11 cellular contexts compared by ENCODE assay signal in the genomic region with DNA sequence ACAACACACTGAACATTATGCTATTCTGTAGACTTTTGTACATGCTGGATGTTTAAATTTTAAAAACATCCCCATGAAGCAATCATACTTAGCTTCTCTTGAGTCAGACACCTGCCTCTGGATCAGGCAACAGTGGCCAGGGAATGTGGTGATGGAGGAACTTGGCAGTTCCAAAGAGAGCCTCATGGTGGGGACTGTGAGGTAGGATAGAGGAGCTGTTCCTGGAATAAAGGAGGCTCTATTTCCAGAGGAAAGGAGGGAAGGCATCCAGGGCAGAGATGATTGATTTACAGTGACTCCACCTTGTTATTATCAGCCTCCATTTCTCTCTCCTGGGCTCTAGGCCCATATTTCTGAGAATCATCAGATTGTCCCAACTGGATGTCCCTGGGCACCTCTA. TPM values are rescaled to one million over a fixed set of nuclear protein-coding genes. Genes with fewer than 3 reads are reported as not detected.
DNase-seq lines count a peak whose midpoint lies in the region; ATAC-seq and TF ChIP-seq lines count a peak whose summit lies in the region.
"Had no signal": no experiment of that assay in that cellular context is flagged by ENCODE, and none has a peak within 500 bp of the region (broad histone marks: within the 10 kb centered on the region; RNA-seq: fewer than 3 reads in every experiment).

No MANE protein-coding gene starts in this region.

- no peaks in the 10 kb centered on the region for H3K9me3 ChIP-seq in transverse colon

- TF ChIP-seq CTCF in WTC11 (IDR thresholded peaks at IDR 0.05) (peak; percentile 48; the same call in 1 of the 2 replicates), transverse colon (IDR thresholded peaks at IDR 0.05) (peak; percentile 15 to 80 (median 66))

- peak; percentile 98 for ATAC-seq in WTC11
- ATAC-seq in stimulated activated effector memory CD8-positive, alpha-beta T cell treated with anti-CD3 and anti-CD28 coated beads, Interleukin-12 subunit alpha, Interleukin-12 subunit beta, amount 100 ng/mL, for 72 hours: no peak

- DNase-seq in NCI-H82 (lab: John Stamatoyannopoulos, UW) (peak; percentile 57), NCI-H82 treated with DMSO at 0.1 percent for 48 hours (lab: John Stamatoyannopoulos, UW; ENCODE audit: unreplicated experiment) (no peak), WTC11 (ENCODE audit: low spot score) (peak; percentile 53), iris pigment epithelial cell (ENCODE audit: low read depth) (peak; percentile 35), transverse colon (peak; percentile 51), NCI-H1048 (lab: John Stamatoyannopoulos, UW) (no peak)
- no peak for DNase-seq in stimulated activated effector memory CD8-positive, alpha-beta T cell treated with anti-CD3 and anti-CD28 coated beads, Interleukin-12 subunit alpha, Interleukin-12 subunit beta, amount 100 ng/mL, for 72 hours (ENCODE audit: low spot score in 2 of 2)
- no peak for DNase-seq in activated naive CD4-positive, alpha-beta T cell treated with anti-CD3 and anti-CD28 coated beads, Interleukin-2, amount 10 ng/mL, durations not matched to agents 7 days and 5 days
- DNase-seq: activated naive CD4-positive, alpha-beta T cell; NCI-H1930 had no signal

- H3K36me3 Mint-ChIP-seq in WTC11: no peaks in the 10 kb centered on the region
- H3K36me3 Mint-ChIP-seq in stimulated activated effector memory CD8-positive, alpha-beta T cell treated with anti-CD3 and anti-CD28 coated beads, Interleukin-12 subunit alpha, Interleukin-12 subunit beta, amount 100 ng/mL, for 72 hours: no peaks in the 10 kb centered on the region
- no peaks in the 10 kb centered on the region for H3K36me3 Mint-ChIP-seq in activated naive CD4-positive, alpha-beta T cell treated with anti-CD3 and anti-CD28 coated beads, Interleukin-2, amount 10 ng/mL, durations not matched to agents 7 days and 5 days

- CTCF ChIA-PET in WTC11 (lab: Charles Lee): interaction anchor here (0.6 to 6.3 kb wide), 34 partner anchors 9 to 615 kb away, joined by 3 to 129 read pairs (median 4); partner anchors contain the start of genes ABHD17C and CEMIP
- CTCF ChIA-PET in activated naive CD4-positive, alpha-beta T cell treated with anti-CD3 and anti-CD28 coated beads, Interleukin-2, amount 10 ng/mL, durations not matched to agents 7 days and 5 days (lab: Charles Lee): interaction anchor here (0.6 kb wide), 1 partner anchor 432 kb away, joined by 3 read pairs; no protein-coding TSS in a partner anchor

- H3K4me3 ChIP-seq in transverse colon: no peak overlapping the region
- H3K4me3 ChIP-seq: BLaER1 had no signal

- TF ChIP-seq EP300 in transverse colon (IDR thresholded peaks at IDR 0.05; ENCODE audit: low read depth): no peak

- intact Hi-C loops in transverse colon (cut with DNase I; ENCODE audit: low total_unique reads): no loop called here

- peaks cover 0 to 14% (median 9%) of the 10 kb centered on the region in 4 donors for H3K4me1 ChIP-seq in transverse colon
- H3K4me1 ChIP-seq: BLaER1 had no signal

- H3K27me3 ChIP-seq in transverse colon: no peaks in the 10 kb centered on the region
- H3K27me3 ChIP-seq: BLaER1 had no signal

- POLR2A ChIA-PET in WTC11 (lab: Charles Lee): interaction anchor here (1.8 kb wide), 1 partner anchor 120 kb away, joined by 8 read pairs; the partner anchor contains the start of gene CEMIP

- H3K4me3 Mint-ChIP-seq in WTC11: no peak overlapping the region
- no peak overlapping the region for H3K4me3 Mint-ChIP-seq in stimulated activated effector memory CD8-positive, alpha-beta T cell treated with anti-CD3 and anti-CD28 coated beads, Interleukin-12 subunit alpha, Interleukin-12 subunit beta, amount 100 ng/mL, for 72 hours
- no peak overlapping the region for H3K4me3 Mint-ChIP-seq in activated naive CD4-positive, alpha-beta T cell treated with anti-CD3 and anti-CD28 coated beads, Interleukin-2, amount 10 ng/mL, durations not matched to agents 7 days and 5 days

- no peaks in the 10 kb centered on the region for H3K9me3 Mint-ChIP-seq in WTC11
- no peaks in the 10 kb centered on the region for H3K9me3 Mint-ChIP-seq in stimulated activated effector memory CD8-positive, alpha-beta T cell treated with anti-CD3 and anti-CD28 coated beads, Interleukin-12 subunit alpha, Interleukin-12 subunit beta, amount 100 ng/mL, for 72 hours
- H3K9me3 Mint-ChIP-seq in activated naive CD4-positive, alpha-beta T cell treated with anti-CD3 and anti-CD28 coated beads, Interleukin-2, amount 10 ng/mL, durations not matched to agents 7 days and 5 days: no peaks in the 10 kb centered on the region

- H3K27ac Mint-ChIP-seq in WTC11: no peak overlapping the region
- H3K27ac Mint-ChIP-seq in stimulated activated effector memory CD8-positive, alpha-beta T cell treated with anti-CD3 and anti-CD28 coated beads, Interleukin-12 subunit alpha, Interleukin-12 subunit beta, amount 100 ng/mL, for 72 hours: no peak overlapping the region
- no peak overlapping the region for H3K27ac Mint-ChIP-seq in activated naive CD4-positive, alpha-beta T cell treated with anti-CD3 and anti-CD28 coated beads, Interleukin-2, amount 10 ng/mL, durations not matched to agents 7 days and 5 days

- in situ Hi-C loops in transverse colon (cut with MboI; ENCODE audit: low pct_ligation_motif_present in 1 of 4, low pct_unique_long_range_greater_than_20kb in 1 of 4, low sequenced_read_pairs in 3 of 4): no loop called here

- H3K27me3 Mint-ChIP-seq in WTC11 (ENCODE audit: low read depth): no peaks in the 10 kb centered on the region
- H3K27me3 Mint-ChIP-seq in activated naive CD4-positive, alpha-beta T cell treated with anti-CD3 and anti-CD28 coated beads, Interleukin-2, amount 10 ng/mL, durations not matched to agents 7 days and 5 days: peaks cover 8% of the 10 kb centered on the region

- H3K4me1 Mint-ChIP-seq in WTC11: peaks cover 5% of the 10 kb centered on the region; the same call in 1 of the 2 replicates
- H3K4me1 Mint-ChIP-seq in stimulated activated effector memory CD8-positive, alpha-beta T cell treated with anti-CD3 and anti-CD28 coated beads, Interleukin-12 subunit alpha, Interleukin-12 subunit beta, amount 100 ng/mL, for 72 hours: no peaks in the 10 kb centered on the region
- no peaks in the 10 kb centered on the region for H3K4me1 Mint-ChIP-seq in activated naive CD4-positive, alpha-beta T cell treated with anti-CD3 and anti-CD28 coated beads, Interleukin-2, amount 10 ng/mL, durations not matched to agents 7 days and 5 days

- no peaks in the 10 kb centered on the region for H3K36me3 ChIP-seq in transverse colon
- H3K36me3 ChIP-seq: BLaER1 had no signal

- H3K27ac ChIP-seq in transverse colon: peak overlapping the region in 2 of 4 donors; percentile 40 to 61
- H3K27ac ChIP-seq: BLaER1 had no signal

- no peak for TF ChIP-seq POLR2A in transverse colon (IDR thresholded peaks at IDR 0.05)

TF ChIP-seq in WTC11, 78 proteins besides CTCF, POLR2A, EP300 and RAD21:
- TF ChIP-seq OVOL2 (CRISPR knock-in tag; IDR thresholded peaks at IDR 0.05; ENCODE audit: borderline replicate concordance): no peak
- peak; percentile 55; the same call in 1 of the 2 replicates for TF ChIP-seq ZNF121 (CRISPR knock-in tag; IDR thresholded peaks at IDR 0.05)

RNA-seq across cellular contexts. Expression of gene ABHD17C, which starts 35.0 kb away (rescaled TPM):
- total RNA-seq in WTC11 (2021) (23.6 to 29.0 TPM (median 23.6 TPM) in 3 replicates), transverse colon (10 to 100 TPM; 41.0 to 96.0 (median 72.5) TPM)

Comparison
In these comparisons a context has a peak if more than half of its experiments do, and no peak if none do; other contexts are left out.
1. DNase-seq: peak in NCI-H82 (single experiment), WTC11 (single experiment), iris pigment epithelial cell (single experiment) and transverse colon (single experiment); none in NCI-H82 treated with DMSO at 0.1 percent for 48 hours (single experiment), NCI-H1048 (single experiment), stimulated activated effector memory CD8-positive, alpha-beta T cell treated with anti-CD3 and anti-CD28 coated beads, Interleukin-12 subunit alpha, Interleukin-12 subunit beta, amount 100 ng/mL, for 72 hours (0 of 2) and activated naive CD4-positive, alpha-beta T cell treated with anti-CD3 and anti-CD28 coated beads, Interleukin-2, amount 10 ng/mL, durations not matched to agents 7 days and 5 days (single experiment).